8 cellular contexts compared by ENCODE assay signal in the genomic region with DNA sequence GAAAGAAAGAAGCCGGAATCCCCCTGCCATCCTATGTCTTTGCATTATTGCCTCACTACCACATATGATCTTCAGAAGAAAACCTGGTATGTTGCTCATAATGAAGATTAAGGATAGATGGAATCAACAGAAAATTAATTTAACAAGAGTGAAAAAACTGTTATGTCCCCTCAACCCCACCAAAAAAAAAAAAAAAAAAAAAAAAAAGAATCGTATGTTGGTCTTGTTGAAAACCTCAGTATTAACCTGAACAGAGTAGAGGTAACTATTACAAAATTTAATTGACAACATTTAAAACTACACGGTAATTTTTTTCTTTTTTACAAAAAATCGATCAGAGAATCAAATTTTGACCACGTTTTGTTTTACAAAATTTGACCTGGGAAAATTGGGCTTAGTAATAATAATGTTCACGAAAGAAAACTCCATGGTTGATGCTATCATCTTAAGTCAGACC. TPM values are rescaled to one million over a fixed set of nuclear protein-coding genes. Genes with fewer than 3 reads are reported as not detected.
DNase-seq lines count a peak whose midpoint lies in the region; ATAC-seq and TF ChIP-seq lines count a peak whose summit lies in the region.

No MANE protein-coding gene starts in this region.

- H3K4me1 ChIP-seq in rectal smooth muscle tissue (ENCODE audit: control insufficient read depth, insufficient read depth, low read length), result peaks cover 12% of the 10 kb centered on the region

- peaks cover 19% of the 10 kb centered on the region for H3K36me3 Mint-ChIP-seq in T-cell

- no peak for TF ChIP-seq CTCF in GM06990 (IDR thresholded peaks at IDR 0.05; ENCODE audit: insufficient read depth, low read length, poor library complexity, severe bottlenecking)
- TF ChIP-seq CTCF in fibroblast of mammary gland (conservative IDR thresholded peaks at IDR 0.05; ENCODE audit: control insufficient read depth, insufficient read depth, low read depth, low read length), result no peak
- no peak for TF ChIP-seq CTCF in GM10266 (IDR thresholded peaks at IDR 0.05; ENCODE audit: control insufficient read depth, insufficient read depth, low read depth, missing control alignments)

- H3K4me3 Mint-ChIP-seq in T-cell, result peak overlapping the region; percentile 95 to 97 (median 95)

- H3K27ac Mint-ChIP-seq in T-cell, result peak overlapping the region; percentile 97 to 98

- H3K4me3 ChIP-seq in GM06990 (replicated peaks; ENCODE audit: low read depth, low read length) (peak overlapping the region; percentile 99), fibroblast of mammary gland (ENCODE audit: control insufficient read depth, low read depth, low read length) (peak overlapping the region; percentile 100), rectal smooth muscle tissue (ENCODE audit: low read length) (peak overlapping the region; percentile 91)

- H3K36me3 ChIP-seq in GM06990 (ENCODE audit: control insufficient read depth, insufficient read depth, low read length) (no peaks in the 10 kb centered on the region; the same call in none of the 2 replicates), rectal smooth muscle tissue (ENCODE audit: control insufficient read depth, insufficient read depth, low read length) (peaks cover 2% of the 10 kb centered on the region)

- ATAC-seq in T-cell (replicated peaks in 1 of 4), result no peak

- H3K9me3 Mint-ChIP-seq in T-cell, result no peaks in the 10 kb centered on the region

- H3K27me3 ChIP-seq in GM06990 (replicated peaks; ENCODE audit: control insufficient read depth, insufficient read depth, low read length) (no peaks in the 10 kb centered on the region), rectal smooth muscle tissue (ENCODE audit: control insufficient read depth, insufficient read depth, low read length) (no peaks in the 10 kb centered on the region)

- no peak for DNase-seq in GM06990 (ENCODE audit: extremely low read depth, insufficient read length)
- no peak for DNase-seq in T-cell
- no peak for DNase-seq in fibroblast of mammary gland (ENCODE audit: low read depth)
- no peak for DNase-seq in C1 segment of cervical spinal cord (lab: John Stamatoyannopoulos, UW)
- DNase-seq in effector CD4-positive, alpha-beta T cell, result no peak
- no peak for DNase-seq in GM10266 (ENCODE audit: extremely low spot score)
- no peak for DNase-seq in SHP77 treated with DMSO at 0.1 percent for 48 hours (lab: John Stamatoyannopoulos, UW)

- H3K4me1 Mint-ChIP-seq in T-cell, result peaks cover 28 to 31% (median 28%) of the 10 kb centered on the region in 3 donors

- POLR2A ChIA-PET in T-cell (lab: Charles Lee), result interaction anchor here in 1 of 2 donors (1.1 kb wide), 1 partner anchor 194 kb away, joined by 3 read pairs; a partner anchor contains a TSS

- no peaks in the 10 kb centered on the region for H3K27me3 Mint-ChIP-seq in T-cell

- peak overlapping the region; percentile 92 for H3K9ac ChIP-seq in rectal smooth muscle tissue (ENCODE audit: low read length)

- CTCF ChIA-PET in T-cell (lab: Charles Lee), result interaction anchor here in 1 of 2 donors (0.6 to 3.4 kb wide), 6 partner anchors 11 to 722 kb away, joined by 3 to 11 read pairs (median 4); a partner anchor contains a TSS

- peak overlapping the region; percentile 98 for H3K27ac ChIP-seq in rectal smooth muscle tissue (ENCODE audit: low read depth, low read length)

RNA-seq across cellular contexts. Expression of a gene that starts 0.8 kb away (rescaled TPM):
- 100 to 1,000 TPM; 161 to 193 (median 178) TPM for total RNA-seq in T-cell

RNA-seq across cellular contexts. Expression of a gene that starts 29.2 kb away (rescaled TPM):
- total RNA-seq in T-cell, result 1 to 10 TPM in 1 of 5 donors, under 1 TPM in 3, not detected in 1; 0.07 to 1.0 (median 0.59) TPM
